ENCODE assay signal across 18 cellular contexts in the genomic region with DNA sequence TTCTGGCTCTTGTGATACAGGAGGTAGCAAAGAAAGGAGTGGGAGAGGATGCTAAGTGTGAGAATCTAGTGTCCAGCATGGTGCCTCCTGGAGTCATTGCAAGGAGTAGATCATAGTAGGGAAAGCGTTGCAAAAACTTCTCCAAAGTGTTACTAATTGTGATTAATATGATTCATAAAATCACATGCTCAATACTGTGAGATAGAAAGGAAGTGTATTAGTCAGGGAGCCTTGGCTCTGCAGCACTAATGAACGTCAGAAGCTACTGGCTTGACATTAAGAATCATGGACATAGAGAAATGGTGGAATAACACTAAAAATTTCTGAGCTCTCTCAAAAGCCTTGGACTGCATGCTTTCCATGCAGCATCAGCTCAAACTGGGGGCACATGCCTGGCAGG.
DNase-seq lines count a peak whose midpoint lies in the region; ATAC-seq and TF ChIP-seq lines count a peak whose summit lies in the region.
"Had no signal": no experiment of that assay in that cellular context is flagged by ENCODE, and none has a peak within 500 bp of the region (broad histone marks: within the 10 kb centered on the region; RNA-seq: fewer than 3 reads in every experiment).

No MANE protein-coding gene starts in this region.

- in situ Hi-C loops in IMR-90 (cut with MboI; ENCODE audit: low sequenced_read_pairs) = no loop called here

- H3K56ac ChIP-seq in IMR-90 (ENCODE audit: extremely low read depth, insufficient read depth, low read length) = no peak overlapping the region

- no peak overlapping the region for H4K91ac ChIP-seq in IMR-90 (ENCODE audit: insufficient read depth, low read depth, low read length)

- no peak overlapping the region for H4K8ac ChIP-seq in IMR-90 (ENCODE audit: low read depth in 2 of 2, low read length in 2 of 2)

- TF ChIP-seq RAD21 in IMR-90 (IDR thresholded peaks at IDR 0.05; ENCODE audit: low read length) = no peak

- no peaks in the 10 kb centered on the region for H3K27me3 ChIP-seq in IMR-90 (ENCODE audit: control insufficient read depth, insufficient read depth, low read length)
- H3K27me3 ChIP-seq in Karpas-422 (ENCODE audit: low read length) = no peaks in the 10 kb centered on the region
- H3K27me3 ChIP-seq in esophagus squamous epithelium = no peaks in the 10 kb centered on the region

- no TSS peak for BruUV-seq in IMR-90 (replicated peaks; lab: Mats Ljungman, UMichigan)

- DNase-seq in EH (ENCODE audit: low read depth) (peak; percentile 43), IMR-90 (peak; percentile 31), epithelial cell of prostate (ENCODE audit: low read depth, low spot score) (peak; percentile 18), retinal pigment epithelial cell (ENCODE audit: low read depth) (peak; percentile 8), Karpas-422 (no peak), esophagus squamous epithelium (lab: John Stamatoyannopoulos, UW) (no peak)
- no peak for DNase-seq in activated effector memory CD4-positive, alpha-beta T cell treated with Interleukin-2 at 50 U/mL for 16 hours
- DNase-seq: DMS79, H9, NCI-H1105, NCI-H1694, NCI-H2107, NCI-H2227 treated with DMSO at 0.1 percent for 48 hours, NCI-H510A treated with DMSO at 0.1 percent for 48 hours, NCI-H82, RPMI8226, SHP77 treated with DMSO at 0.1 percent for 48 hours, SK-N-SH had no signal

- H3K4me3 ChIP-seq in IMR-90 (ENCODE audit: insufficient read depth, low read depth, low read length) = no peak overlapping the region
- H3K4me3 ChIP-seq in retinal pigment epithelial cell (ENCODE audit: low read length) = no peak overlapping the region
- no peak overlapping the region for H3K4me3 ChIP-seq in Karpas-422 (ENCODE audit: low read length)
- no peak overlapping the region for H3K4me3 ChIP-seq in esophagus squamous epithelium

- H3K36me3 ChIP-seq in IMR-90 (ENCODE audit: control insufficient read depth, insufficient read depth, low read length) (no peaks in the 10 kb centered on the region), Karpas-422 (ENCODE audit: insufficient read depth, low read length) (no peaks in the 10 kb centered on the region), esophagus squamous epithelium (no peaks in the 10 kb centered on the region)

- CTCF ChIA-PET in IMR-90 (lab: Yijun Ruan, JAX) = interaction anchor here (0.6 to 1.8 kb wide), 3 partner anchors 9 to 37 kb away, joined by 3 to 14 read pairs (median 5); no protein-coding TSS in a partner anchor

- no peak overlapping the region for H2BK120ac ChIP-seq in IMR-90 (ENCODE audit: low read depth, low read length)

- H3K23ac ChIP-seq in IMR-90 (ENCODE audit: low read depth, low read length) = no peak overlapping the region

- no peak overlapping the region for H4K5ac ChIP-seq in IMR-90 (ENCODE audit: low read depth, low read length)

- H3K79me1 ChIP-seq in IMR-90 (ENCODE audit: low read depth in 1 of 2, low read length in 2 of 2) = no peaks in the 10 kb centered on the region

- H3K4me2 ChIP-seq in IMR-90 (ENCODE audit: low read depth, low read length) (no peak overlapping the region), Karpas-422 (ENCODE audit: low read depth, low read length, poor library complexity, severe bottlenecking) (no peak overlapping the region)

- H3K14ac ChIP-seq in IMR-90 (replicated peaks; ENCODE audit: low read depth, low read length) = no peak overlapping the region

- no peak overlapping the region for H3K4ac ChIP-seq in IMR-90 (ENCODE audit: low read depth, low read length)

- no peak overlapping the region for H2AK9ac ChIP-seq in IMR-90 (replicated peaks; ENCODE audit: low read depth, low read length, poor library complexity)

- no peak overlapping the region for H2BK20ac ChIP-seq in IMR-90 (ENCODE audit: low read depth, low read length)

- TF ChIP-seq POLR2A in IMR-90 (IDR thresholded peaks at IDR 0.05; ENCODE audit: low read depth, low read length) = no peak
- no peak for TF ChIP-seq POLR2A in esophagus squamous epithelium (IDR thresholded peaks at IDR 0.05)

- TF ChIP-seq CTCF in IMR-90 (conservative IDR thresholded peaks at IDR 0.05; ENCODE audit: low read depth, low read length) (no peak), retinal pigment epithelial cell (conservative IDR thresholded peaks at IDR 0.05; ENCODE audit: low read depth, low read length) (no peak), esophagus squamous epithelium (IDR thresholded peaks at IDR 0.05) (no peak)

- no peak overlapping the region for H2BK5ac ChIP-seq in IMR-90 (ENCODE audit: low read depth, low read length, poor library complexity, severe bottlenecking)

- H4K20me1 ChIP-seq in IMR-90 (ENCODE audit: insufficient read depth, low read length) = no peaks in the 10 kb centered on the region
- no peaks in the 10 kb centered on the region for H4K20me1 ChIP-seq in Karpas-422 (ENCODE audit: insufficient read depth, low read depth, low read length)

- H3K9me2 ChIP-seq in Karpas-422 (replicated peaks; ENCODE audit: insufficient read depth, low read length) = no peaks in the 10 kb centered on the region
- H3K9me2 ChIP-seq: SK-N-SH had no signal

- no peak for ATAC-seq in IMR-90 (ENCODE audit: low read depth)

- no peaks in the 10 kb centered on the region for H3K79me2 ChIP-seq in Karpas-422 (ENCODE audit: low read length)

- H3K9me1 ChIP-seq in IMR-90 (ENCODE audit: insufficient read depth, low read length) = no peaks in the 10 kb centered on the region

- H3K18ac ChIP-seq in IMR-90 (ENCODE audit: low read depth, low read length) = no peak overlapping the region

- H2AFZ ChIP-seq in IMR-90 (replicated peaks; ENCODE audit: low read length, poor library complexity) (no peak overlapping the region), Karpas-422 (ENCODE audit: low read length) (no peak overlapping the region)

- intact Hi-C loops in IMR-90 (cut with micrococcal nuclease) (no loop called here), esophagus squamous epithelium (cut with DNase I) (no loop called here)

- dilution Hi-C loops in IMR-90 (cut with HindIII; ENCODE audit: low sequenced_read_pairs, unreplicated experiment) = no loop called here

- POLR2A ChIA-PET in IMR-90 (lab: Charles Lee; ENCODE audit: unreplicated experiment) = no interaction called here

- H3K4me1 ChIP-seq in IMR-90 (ENCODE audit: control insufficient read depth, insufficient read depth, low read length) (no peaks in the 10 kb centered on the region), Karpas-422 (ENCODE audit: low read length) (no peaks in the 10 kb centered on the region), esophagus squamous epithelium (no peaks in the 10 kb centered on the region)

- H2AK5ac ChIP-seq in IMR-90 (ENCODE audit: low read depth, low read length) = no peak overlapping the region

- no CpG with 5 or more reads among the region's 2 CpGs for WGBS in IMR-90 (ENCODE audit: extremely low coverage in 2 of 2, insufficient read length in 1 of 2), 2 experiments
- WGBS in esophagus squamous epithelium, 2 donors = 55 to 57% methylated on average over 2 of the region's 2 CpGs

- no peak overlapping the region for H2BK15ac ChIP-seq in IMR-90 (ENCODE audit: low read depth, low read length)

- H3K27ac ChIP-seq in IMR-90 (ENCODE audit: insufficient read depth, low read length) = no peak overlapping the region
- no peak overlapping the region for H3K27ac ChIP-seq in epithelial cell of prostate
- no peak overlapping the region for H3K27ac ChIP-seq in Karpas-422 (ENCODE audit: low read length)
- no peak overlapping the region for H3K27ac ChIP-seq in esophagus squamous epithelium

- H3K9ac ChIP-seq in IMR-90 (ENCODE audit: low read depth, low read length) (no peak overlapping the region), Karpas-422 (ENCODE audit: low read length) (no peak overlapping the region)
- H3K9ac ChIP-seq: SK-N-SH had no signal

- H3K9me3 ChIP-seq in IMR-90 (ENCODE audit: control insufficient read depth, insufficient read depth, low read length) = peaks cover 6% of the 10 kb centered on the region
- H3K9me3 ChIP-seq in Karpas-422 (ENCODE audit: low read length) = no peaks in the 10 kb centered on the region
- H3K9me3 ChIP-seq in esophagus squamous epithelium = peaks cover 0 to 9% (median 3%) of the 10 kb centered on the region in 3 donors
- H3K9me3 ChIP-seq: SK-N-SH had no signal

TF ChIP-seq in IMR-90, 13 proteins besides CTCF, POLR2A, EP300 and RAD21:
- TF ChIP-seq MAFK (IDR thresholded peaks at IDR 0.05; ENCODE audit: low read depth, low read length) (no peak), MAZ (IDR thresholded peaks at IDR 0.05; ENCODE audit: borderline replicate concordance, low read depth, low read length) (no peak), CHD1 (IDR thresholded peaks at IDR 0.05; ENCODE audit: low read depth, low read length) (no peak), BHLHE40 (IDR thresholded peaks at IDR 0.05; ENCODE audit: low read depth, low read length) (no peak), USF2 (IDR thresholded peaks at IDR 0.05; ENCODE audit: low read depth, low read length) (no peak), RFX5 (IDR thresholded peaks at IDR 0.05; ENCODE audit: low read depth, low read length) (no peak), CEBPB (IDR thresholded peaks at IDR 0.05; ENCODE audit: low read depth, low read length) (no peak), FOS (IDR thresholded peaks at IDR 0.05; ENCODE audit: low read depth, low read length) (no peak), SMC3 (IDR thresholded peaks at IDR 0.05; ENCODE audit: low read depth, low read length) (no peak)
- TF ChIP-seq, protein P1, sequence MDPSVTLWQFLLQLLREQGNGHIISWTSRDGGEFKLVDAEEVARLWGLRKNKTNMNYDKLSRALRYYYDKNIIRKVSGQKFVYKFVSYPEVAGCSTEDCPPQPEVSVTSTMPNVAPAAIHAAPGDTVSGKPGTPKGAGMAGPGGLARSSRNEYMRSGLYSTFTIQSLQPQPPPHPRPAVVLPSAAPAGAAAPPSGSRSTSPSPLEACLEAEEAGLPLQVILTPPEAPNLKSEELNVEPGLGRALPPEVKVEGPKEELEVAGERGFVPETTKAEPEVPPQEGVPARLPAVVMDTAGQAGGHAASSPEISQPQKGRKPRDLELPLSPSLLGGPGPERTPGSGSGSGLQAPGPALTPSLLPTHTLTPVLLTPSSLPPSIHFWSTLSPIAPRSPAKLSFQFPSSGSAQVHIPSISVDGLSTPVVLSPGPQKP (IDR thresholded peaks at IDR 0.05; ENCODE audit: borderline replicate concordance, low read depth, low read length) = no peak
TF ChIP-seq in IMR-90: peak in this region for 0.

Comparison
In these comparisons a context has a peak if more than half of its experiments do, and no peak if none do; other contexts are left out.
1. DNase-seq: peak in EH (single experiment), IMR-90 (single experiment), epithelial cell of prostate (single experiment) and retinal pigment epithelial cell (single experiment); none in Karpas-422 (single experiment), esophagus squamous epithelium (single experiment) and activated effector memory CD4-positive, alpha-beta T cell treated with Interleukin-2 at 50 U/mL for 16 hours (single experiment).